In the genomic region with DNA sequence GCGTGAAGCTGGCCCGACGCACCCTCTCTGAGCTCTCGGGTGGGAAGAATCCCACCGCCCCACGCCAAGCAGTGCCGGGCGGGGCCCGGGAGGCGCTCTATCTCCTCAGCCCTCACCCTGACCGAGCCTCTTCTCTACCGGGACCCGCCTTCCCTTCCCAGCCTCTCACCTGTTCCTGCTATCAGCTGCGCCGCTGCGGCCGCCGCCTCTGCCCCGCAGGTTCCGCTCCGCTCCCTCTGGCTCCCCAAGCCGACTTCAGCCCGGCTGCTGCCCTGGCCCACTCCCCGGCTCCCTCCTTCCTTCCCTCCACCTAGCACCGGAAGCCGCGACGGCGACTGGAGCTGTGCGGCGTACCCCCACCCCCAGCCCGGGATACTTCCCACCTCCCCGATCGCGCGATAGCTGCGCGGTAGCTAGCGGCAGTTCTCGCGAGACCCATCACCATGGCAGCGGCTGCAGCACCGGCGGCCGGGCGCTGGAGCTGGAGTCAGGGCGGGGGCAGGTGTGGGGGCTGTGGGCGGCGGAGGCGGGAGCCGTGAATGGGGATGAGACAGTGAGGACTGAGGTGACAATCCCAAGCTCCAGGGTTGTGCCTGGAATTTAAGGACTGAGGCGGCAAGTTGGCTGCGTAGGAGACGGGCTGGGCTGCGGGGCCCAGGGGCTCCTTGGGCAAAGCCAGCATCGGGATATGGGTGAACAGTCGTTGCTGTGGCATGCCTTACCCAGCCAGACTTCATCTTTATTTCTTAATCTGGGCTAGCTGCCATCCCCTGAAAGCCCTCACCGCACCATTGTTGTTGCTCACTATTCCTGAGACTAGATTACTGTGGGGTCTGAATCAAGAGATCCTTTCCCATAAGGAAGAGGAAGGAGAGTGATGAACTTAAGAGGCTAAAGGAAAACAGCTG, we compare ENCODE assay signal across 8 cellular contexts. TPM values are rescaled to one million over a fixed set of nuclear protein-coding genes. Genes with fewer than 3 reads are reported as not detected.
DNase-seq lines count a peak whose midpoint lies in the region; TF ChIP-seq lines count a peak whose summit lies in the region.

A gene (minus strand): TSS at position 347 of the 908 bp plus-strand sequence. CDS start 16,392 bp downstream, outside the sequence.

- no peaks in the 10 kb centered on the region for H3K27me3 ChIP-seq in CD8-positive, alpha-beta memory T cell (ENCODE audit: insufficient read depth, low read length, poor library complexity, severe bottlenecking)
- H3K27me3 ChIP-seq in HUES48 (ENCODE audit: control insufficient read depth, insufficient read depth, low read length) = peaks cover 1% of the 10 kb centered on the region; the same call in 1 of the 2 replicates
- H3K27me3 ChIP-seq in NT2/D1 (ENCODE audit: insufficient read depth, insufficient read length) = no peaks in the 10 kb centered on the region
- no peaks in the 10 kb centered on the region for H3K27me3 ChIP-seq in endocrine pancreas (ENCODE audit: control insufficient read depth, insufficient read depth, low read length)

- H3K4me1 Mint-ChIP-seq in CD8-positive, alpha-beta memory T cell = peaks cover 35 to 54% (median 44%) of the 10 kb centered on the region in 3 donors

- H3K4me3 ChIP-seq in CD8-positive, alpha-beta memory T cell (ENCODE audit: low read length) = peak within 1 kb of the TSS; percentile 83
- peak within 1 kb of the TSS; percentile 91 for H3K4me3 ChIP-seq in HUES48 (ENCODE audit: low read depth, low read length)
- H3K4me3 ChIP-seq in NT2/D1 (ENCODE audit: insufficient read length, low read depth) = peak within 1 kb of the TSS; percentile 98
- peak within 1 kb of the TSS; percentile 72 for H3K4me3 ChIP-seq in endocrine pancreas (ENCODE audit: control insufficient read depth, insufficient read depth, low read length)

- peak within 1 kb of the TSS; percentile 84 for H3K27ac ChIP-seq in CD8-positive, alpha-beta memory T cell (ENCODE audit: low read depth, low read length)
- H3K27ac ChIP-seq in HUES48 (ENCODE audit: low read depth, low read length) = peak within 1 kb of the TSS; percentile 96

- H3K4me1 ChIP-seq in CD8-positive, alpha-beta memory T cell (ENCODE audit: insufficient read depth, low read length) = peaks cover 33% of the 10 kb centered on the region
- H3K4me1 ChIP-seq in HUES48 (ENCODE audit: control insufficient read depth, insufficient read depth, low read length) (peaks cover 13% of the 10 kb centered on the region), NT2/D1 (ENCODE audit: insufficient read depth, insufficient read length) (peaks cover 13% of the 10 kb centered on the region), endocrine pancreas (ENCODE audit: control insufficient read depth, insufficient read depth, low read length) (peaks cover 6% of the 10 kb centered on the region)

- H3K27me3 Mint-ChIP-seq in CD8-positive, alpha-beta memory T cell = peaks cover 0 to 6% of the 10 kb centered on the region in 2 donors

- H3K9me3 Mint-ChIP-seq in CD8-positive, alpha-beta memory T cell = no peaks in the 10 kb centered on the region

- H3K9me3 ChIP-seq in CD8-positive, alpha-beta memory T cell (ENCODE audit: low read length) = no peaks in the 10 kb centered on the region
- H3K9me3 ChIP-seq in HUES48 (ENCODE audit: control insufficient read depth, insufficient read depth, low read length) = no peaks in the 10 kb centered on the region
- no peaks in the 10 kb centered on the region for H3K9me3 ChIP-seq in NT2/D1 (ENCODE audit: insufficient read depth, low read length)
- H3K9me3 ChIP-seq in endocrine pancreas (ENCODE audit: control insufficient read depth, low read length) = no peaks in the 10 kb centered on the region

- H3K36me3 ChIP-seq in CD8-positive, alpha-beta memory T cell (ENCODE audit: insufficient read depth, low read length) = peaks cover 6% of the 10 kb centered on the region
- H3K36me3 ChIP-seq in HUES48 (ENCODE audit: control insufficient read depth, insufficient read depth, low read length) (peaks cover 32% of the 10 kb centered on the region), NT2/D1 (ENCODE audit: insufficient read depth, insufficient read length, low read length) (peaks cover 40% of the 10 kb centered on the region), endocrine pancreas (ENCODE audit: control insufficient read depth, insufficient read depth, low read length) (no peaks in the 10 kb centered on the region)

- H3K4me3 Mint-ChIP-seq in CD8-positive, alpha-beta memory T cell = peak within 1 kb of the TSS; percentile 93 to 99 (median 96)

- H3K27ac Mint-ChIP-seq in CD8-positive, alpha-beta memory T cell = peak within 1 kb of the TSS; percentile 68 to 97 (median 93)

- peaks cover 0 to 20% (median 0%) of the 10 kb centered on the region in 3 donors for H3K36me3 Mint-ChIP-seq in CD8-positive, alpha-beta memory T cell

- POLR2A ChIA-PET in CD8-positive, alpha-beta memory T cell (lab: Charles Lee) = interaction anchor here (0.6 to 1.4 kb wide), 9 partner anchors 10 to 173 kb away, joined by 3 to 18 read pairs (median 4); a partner anchor contains a TSS

- TF ChIP-seq CTCF in GM20000 (IDR thresholded peaks at IDR 0.05; ENCODE audit: extremely low read depth, missing control alignments) = no peak

- CTCF ChIA-PET in CD8-positive, alpha-beta memory T cell (lab: Charles Lee) = interaction anchor here (0.6 to 4.3 kb wide), 20 partner anchors 12 to 107 kb away, joined by 3 to 50 read pairs (median 4); a partner anchor contains a TSS

- peak within 1 kb of the TSS; percentile 82 for H3K9ac ChIP-seq in HUES48 (ENCODE audit: low read depth, low read length)
- peak within 1 kb of the TSS; percentile 99 for H3K9ac ChIP-seq in NT2/D1 (ENCODE audit: insufficient read length, low read depth)
- H3K9ac ChIP-seq in endocrine pancreas (ENCODE audit: control insufficient read depth, insufficient read depth, low read length) = peak within 1 kb of the TSS; percentile 94

- peak; percentile 90 to 96 (median 92) for DNase-seq in CD8-positive, alpha-beta memory T cell
- DNase-seq in GM20000 (ENCODE audit: low spot score) (peak; percentile 95), NT2/D1 (ENCODE audit: low read depth, low spot score) (peak; percentile 95), mesenteric fat pad (ENCODE audit: low spot score) (peak; percentile 97)
- DNase-seq in activated CD8-positive, alpha-beta memory T cell treated with anti-CD3 and anti-CD28 coated beads, Interleukin-2, amount 50 U/mL, for 1 hour (ENCODE audit: extremely low read depth) = peak; percentile 80
- peak; percentile 77 for DNase-seq in stimulated activated CD8-positive, alpha-beta memory T cell treated with anti-CD3 and anti-CD28 coated beads, Interleukin-15, amount 100 ng/mL, for 1 hour (ENCODE audit: low read depth)

RNA-seq across cellular contexts. Expression of the gene that starts here (rescaled TPM):
- 10 to 100 TPM; 91.5 to 91.8 TPM for total RNA-seq in CD8-positive, alpha-beta memory T cell
- polyA plus RNA-seq in CD8-positive, alpha-beta memory T cell = 24.5 TPM
- total RNA-seq in mesenteric fat pad = 149 TPM

Comparison
In these comparisons a context has a peak if more than half of its experiments do, and no peak if none do; other contexts are left out.
1. Peak in every context shown above with its lines: DNase-seq, H3K4me3 ChIP-seq and H3K27ac ChIP-seq.